Comparison of ENCODE assay signal across 26 cellular contexts in the genomic region with DNA sequence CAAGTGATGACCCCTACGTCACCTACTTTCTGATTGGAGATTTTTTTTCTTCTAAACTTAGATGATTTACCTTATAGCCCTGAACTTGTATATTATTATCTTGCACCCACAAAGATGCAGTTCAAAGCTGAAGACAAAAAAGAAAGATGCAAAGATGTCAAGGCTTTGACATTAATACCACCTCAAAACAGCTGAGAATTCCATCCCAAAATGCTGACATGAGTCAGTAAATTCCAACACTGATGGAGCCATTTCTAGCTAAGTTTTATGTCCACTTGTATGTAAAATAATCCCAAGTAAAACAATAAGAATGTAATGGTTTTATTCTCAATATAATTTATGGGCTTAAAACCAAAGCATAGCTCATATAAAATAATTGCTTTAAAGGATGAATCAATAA.
"Had no signal": no experiment of that assay in that cellular context is flagged by ENCODE, and none has a peak within 500 bp of the region (broad histone marks: within the 10 kb centered on the region; RNA-seq: fewer than 3 reads in every experiment).

No MANE protein-coding gene starts in this region.

- H3K9ac ChIP-seq: neural progenitor cell, parathyroid adenoma had no signal

- ATAC-seq: natural killer cell; psoas muscle; right cardiac atrium; right lobe of liver; stimulated activated effector memory CD8-positive, alpha-beta T cell treated with anti-CD3 and anti-CD28 coated beads, Interleukin-12 subunit alpha, Interleukin-12 subunit beta, amount 100 ng/mL, for 72 hours; stimulated activated naive B cell treated with anti-CD40 and anti-IgM and Interleukin-4, amounts not matched to agents 10 μg/mL and 1 μg/mL and 100 μg/mL, for 72 hours had no signal

- H3K4me3 ChIP-seq: neural progenitor cell, ovary, psoas muscle, right lobe of liver, sigmoid colon, skin epidermis, stomach, thoracic aorta, thyroid gland, tibial nerve, upper lobe of left lung, vagina had no signal

- FAIRE-seq: urothelium cell line had no signal

- H3K9me3 ChIP-seq: ovary, psoas muscle, right lobe of liver, sigmoid colon, stomach, thoracic aorta, thyroid gland, tibial nerve, upper lobe of left lung, vagina had no signal

- H3K27me3 ChIP-seq: neural progenitor cell, ovary, right lobe of liver, sigmoid colon, stomach, thyroid gland, tibial nerve, upper lobe of left lung, vagina had no signal

- H3K4me2 ChIP-seq: neural progenitor cell had no signal

- H3K36me3 ChIP-seq: neural progenitor cell, ovary, right lobe of liver, sigmoid colon, stomach, thoracic aorta, thyroid gland, tibial nerve, upper lobe of left lung, vagina had no signal

- H3K4me1 ChIP-seq: neural progenitor cell, parathyroid adenoma, psoas muscle, right lobe of liver, sigmoid colon, stomach, thyroid gland, tibial nerve, upper lobe of left lung, vagina had no signal

- DNase-seq: natural killer cell; occipital lobe; ovary; posterior cingulate gyrus; psoas muscle; right cardiac atrium; right lobe of liver; sigmoid colon; stimulated activated CD4-positive, alpha-beta T cell treated with anti-CD3 and anti-CD28 coated beads, Interleukin-15, amount 100 ng/mL, for 24 hours; stimulated activated CD4-positive, alpha-beta T cell treated with anti-CD3 and anti-CD28 coated beads, Interleukin-2, amount 100 ng/mL, for 24 hours; stimulated activated CD4-positive, alpha-beta T cell treated with anti-CD3 and anti-CD28 coated beads, Interleukin-2, amount 100 ng/mL, for 48 hours; stimulated activated CD4-positive, alpha-beta T cell treated with anti-CD3 and anti-CD28 coated beads, Interleukin-4, amount 100 ng/mL, for 24 hours; stimulated activated naive B cell treated with anti-CD40 and anti-IgM and Interleukin-4, amounts not matched to agents 10 μg/mL and 1 μg/mL and 100 μg/mL, for 72 hours; stimulated activated naive CD4-positive, alpha-beta T cell treated with Interleukin-2 at 50 U/mL for 16 hours; stomach; thyroid gland; trophoblast cell; upper lobe of left lung had no signal

- H3K79me2 ChIP-seq: parathyroid adenoma had no signal

- H3K27ac ChIP-seq: neural progenitor cell, ovary, parathyroid adenoma, psoas muscle, right lobe of liver, sigmoid colon, skin epidermis, stomach, thoracic aorta, thyroid gland, tibial nerve, upper lobe of left lung, vagina had no signal

- H2AFZ ChIP-seq: neural progenitor cell, parathyroid adenoma had no signal
